Comparison of ENCODE assay signal across 8 cellular contexts in the genomic region with DNA sequence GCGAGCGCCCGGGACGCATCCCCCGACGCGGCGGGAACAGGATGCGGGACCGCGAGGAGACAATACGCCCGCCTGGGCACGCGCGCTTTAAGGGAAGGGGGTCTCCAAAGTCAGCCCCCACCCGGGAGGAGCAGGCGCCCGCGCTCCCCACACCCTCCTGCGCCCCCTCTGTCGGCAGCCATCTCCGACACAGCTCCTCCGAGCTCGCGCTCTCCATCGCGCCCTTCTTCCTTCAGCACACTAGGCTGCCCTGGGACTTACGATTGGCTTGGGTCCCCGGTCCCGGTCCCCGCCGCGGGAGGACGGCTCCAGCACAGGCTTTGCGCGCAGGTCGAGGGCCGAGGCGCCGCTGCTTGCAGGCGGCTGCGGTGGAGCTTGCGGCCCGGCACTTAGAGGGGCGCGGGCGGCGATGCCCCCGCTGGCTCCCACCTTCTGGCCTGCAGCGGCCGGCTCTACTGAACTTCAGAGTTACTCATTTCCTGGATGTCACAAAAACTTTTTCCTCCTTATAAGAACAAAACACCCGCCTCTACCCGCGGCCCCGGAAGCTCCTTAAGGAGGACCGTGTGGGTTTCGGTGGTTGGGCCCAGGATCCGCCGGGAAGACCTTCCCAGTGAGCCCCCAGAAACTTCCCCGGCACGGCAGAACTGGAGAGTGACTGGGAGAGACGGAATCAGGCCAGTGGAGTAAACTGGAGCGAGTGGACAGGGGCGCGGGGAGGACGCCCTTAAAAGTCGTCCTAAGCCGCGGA. TPM values are rescaled to one million over a fixed set of nuclear protein-coding genes. Genes with fewer than 3 reads are reported as not detected.
DNase-seq lines count a peak whose midpoint lies in the region; ATAC-seq, FAIRE-seq and TF ChIP-seq lines count a peak whose summit lies in the region.

A gene with protein sequence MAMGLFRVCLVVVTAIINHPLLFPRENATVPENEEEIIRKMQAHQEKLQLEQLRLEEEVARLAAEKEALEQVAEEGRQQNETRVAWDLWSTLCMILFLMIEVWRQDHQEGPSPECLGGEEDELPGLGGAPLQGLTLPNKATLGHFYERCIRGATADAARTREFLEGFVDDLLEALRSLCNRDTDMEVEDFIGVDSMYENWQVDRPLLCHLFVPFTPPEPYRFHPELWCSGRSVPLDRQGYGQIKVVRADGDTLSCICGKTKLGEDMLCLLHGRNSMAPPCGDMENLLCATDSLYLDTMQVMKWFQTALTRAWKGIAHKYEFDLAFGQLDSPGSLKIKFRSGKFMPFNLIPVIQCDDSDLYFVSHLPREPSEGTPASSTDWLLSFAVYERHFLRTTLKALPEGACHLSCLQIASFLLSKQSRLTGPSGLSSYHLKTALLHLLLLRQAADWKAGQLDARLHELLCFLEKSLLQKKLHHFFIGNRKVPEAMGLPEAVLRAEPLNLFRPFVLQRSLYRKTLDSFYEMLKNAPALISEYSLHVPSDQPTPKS (minus strand): TSS at position 481 of the 751 bp plus-strand sequence. CDS start 22,414 bp downstream, outside the sequence.

- no peaks in the 10 kb centered on the region for H3K9me3 ChIP-seq in SU-DHL-6 (ENCODE audit: insufficient read depth, low read length)
- H3K9me3 ChIP-seq in vagina = no peaks in the 10 kb centered on the region

- H3K36me3 ChIP-seq in SU-DHL-6 (ENCODE audit: low read length) (no peaks in the 10 kb centered on the region), vagina (peaks cover 0 to 9% of the 10 kb centered on the region in 2 donors)

- H3K36me3 Mint-ChIP-seq in progenitor cell of endocrine pancreas (ENCODE audit: insufficient read depth) = no peaks in the 10 kb centered on the region

- no peaks in the 10 kb centered on the region for H3K9me2 ChIP-seq in SU-DHL-6 (replicated peaks; ENCODE audit: insufficient read depth, low read length)

- H4K20me1 ChIP-seq in SU-DHL-6 (ENCODE audit: low read depth, low read length) = peaks cover 14% of the 10 kb centered on the region; the same call in 1 of the 2 replicates

- peak within 1 kb of the TSS; percentile 91 for H3K9ac ChIP-seq in SU-DHL-6 (ENCODE audit: low read length)

- intact Hi-C loops in cardiac septum (cut with DNase I) (loop anchor here (2.0 to 10.0 kb wide), 2 partner anchors 37 to 423 kb away; a partner anchor contains a TSS), vagina (cut with DNase I) (loop anchor here (5.0 kb wide), 1 partner anchor 36 kb away; no protein-coding TSS in a partner anchor)

- peaks cover 16% of the 10 kb centered on the region for H3K4me1 Mint-ChIP-seq in progenitor cell of endocrine pancreas (ENCODE audit: low read depth)

- peak within 1 kb of the TSS; percentile 76 for H3K27ac ChIP-seq in SU-DHL-6 (ENCODE audit: low read depth, low read length)
- peak within 1 kb of the TSS; percentile 96 for H3K27ac ChIP-seq in vagina

- peak; percentile 6 for TF ChIP-seq CTCF in D721Med (IDR thresholded peaks at IDR 0.05; ENCODE audit: insufficient read depth, missing control alignments)
- TF ChIP-seq CTCF in SU-DHL-6 (IDR thresholded peaks at IDR 0.05; ENCODE audit: insufficient read depth, low read length, poor library complexity, severe bottlenecking) = peak; percentile 27
- peak; percentile 46 for TF ChIP-seq CTCF in progenitor cell of endocrine pancreas (IDR thresholded peaks at IDR 0.05; ENCODE audit: unreplicated experiment)
- no peak for TF ChIP-seq CTCF in vagina (IDR thresholded peaks at IDR 0.05)

- ATAC-seq in GM19468 (IDR thresholded peaks at IDR 0.05; ENCODE audit: extremely low read depth, unreplicated experiment) = peak; percentile 37

- H3K9me3 Mint-ChIP-seq in progenitor cell of endocrine pancreas (ENCODE audit: low read depth) = no peaks in the 10 kb centered on the region

- peak within 1 kb of the TSS; percentile 93 for H2AFZ ChIP-seq in SU-DHL-6 (ENCODE audit: low read depth, low read length, severe bottlenecking)

- DNase-seq in D721Med (ENCODE audit: insufficient read length, low spot score) = no peak
- DNase-seq in HT-29 (ENCODE audit: low spot score) = peak; percentile 74
- DNase-seq in activated naive CD8-positive, alpha-beta T cell treated with anti-CD3 and anti-CD28 coated beads, Interleukin-2, amount 50 U/mL, for 16 hours (ENCODE audit: low read depth, low spot score) = peak; percentile 25
- peak; percentile 91 for DNase-seq in cardiac septum (ENCODE audit: low spot score)
- peak; percentile 43 for DNase-seq in progenitor cell of endocrine pancreas (ENCODE audit: low spot score, unreplicated experiment)
- peak; percentile 96 to 97 for DNase-seq in vagina (ENCODE audit: extremely low spot score in 2 of 2)

- peak within 1 kb of the TSS; percentile 96 for H3K27ac Mint-ChIP-seq in progenitor cell of endocrine pancreas

- H3K79me2 ChIP-seq in SU-DHL-6 (ENCODE audit: insufficient read depth, low read length) = peaks cover 44% of the 10 kb centered on the region

- FAIRE-seq in D721Med (lab: Jason Lieb, UNC) = no peak

- H3F3A ChIP-seq in SU-DHL-6 (ENCODE audit: insufficient read depth) = no peaks in the 10 kb centered on the region

- peak within 1 kb of the TSS; percentile 89 for H3K4me3 ChIP-seq in SU-DHL-6 (ENCODE audit: insufficient read depth, low read length, poor library complexity, severe bottlenecking)
- peak within 1 kb of the TSS; percentile 80 to 87 for H3K4me3 ChIP-seq in vagina

- H3K4me2 ChIP-seq in SU-DHL-6 (ENCODE audit: low read depth, low read length, poor library complexity, severe bottlenecking) = peak within 1 kb of the TSS; percentile 74

- peak within 1 kb of the TSS; percentile 96 for H3K4me3 Mint-ChIP-seq in progenitor cell of endocrine pancreas (ENCODE audit: low read depth)

- peaks cover 25% of the 10 kb centered on the region for H3K27me3 Mint-ChIP-seq in progenitor cell of endocrine pancreas

- H3K27me3 ChIP-seq in SU-DHL-6 (ENCODE audit: low read length) (no peaks in the 10 kb centered on the region), vagina (no peaks in the 10 kb centered on the region)

- peaks cover 56% of the 10 kb centered on the region for H3K4me1 ChIP-seq in vagina

- TF ChIP-seq POLR2A in vagina (IDR thresholded peaks at IDR 0.05) = peak in 1 of 2 donors; percentile 98

RNA-seq across cellular contexts. Expression of the gene that starts here (rescaled TPM):
- 1.9 and 2.4 TPM in 2 replicates for total RNA-seq in HT-29 (2014; rRNA removed; shearing (Covaris generic))
- total RNA-seq in cardiac septum (25.4 TPM), progenitor cell of endocrine pancreas (6.1 and 7.0 TPM in 2 replicates), vagina (85.7 TPM)

Comparison
In these comparisons a context has a peak if more than half of its experiments do, and no peak if none do; other contexts are left out.
1. CTCF ChIP-seq: peak in D721Med (single experiment), SU-DHL-6 (single experiment) and progenitor cell of endocrine pancreas (single experiment); none in vagina (0 of 3).